Comparison of ENCODE assay signal across 13 cellular contexts in genomic region chr10:122333037-122333436, GRCh38. TPM values are rescaled to one million over a fixed set of nuclear protein-coding genes. Genes with fewer than 3 reads are reported as not detected.
DNase-seq lines count a peak whose midpoint lies in the region; ATAC-seq, FAIRE-seq and TF ChIP-seq lines count a peak whose summit lies in the region.
"Had no signal": no experiment of that assay in that cellular context is flagged by ENCODE, and none has a peak within 500 bp of the region (broad histone marks: within the 10 kb centered on the region; RNA-seq: fewer than 3 reads in every experiment).

No MANE protein-coding gene starts in this region.

- FAIRE-seq in H54 (lab: Jason Lieb, UNC), result no peak
- FAIRE-seq: GM18507 had no signal

- DNase-seq in ELR (ENCODE audit: low read depth), result peak; percentile 23
- DNase-seq in RPMI7951 (ENCODE audit: low read depth), result peak; percentile 12
- no peak for DNase-seq in left colon
- DNase-seq in H54 (ENCODE audit: insufficient read length, low spot score), result no peak
- DNase-seq: activated effector memory CD4-positive, alpha-beta T cell treated with anti-CD3 and anti-CD28 coated beads, Interleukin-2, amount 50 U/mL, for 16 hours; endodermal cell; kidney glomerular epithelial cell; NK-92 treated with Interleukin-12 subunit alpha and Interleukin-12 subunit beta, amount 100 ng/mL, for 24 hours; psoas muscle had no signal

- ATAC-seq in GM19463 (IDR thresholded peaks at IDR 0.05; ENCODE audit: unreplicated experiment), result peak; percentile 65
- ATAC-seq in left colon, result peak; percentile 43
- ATAC-seq in GM19328 (IDR thresholded peaks at IDR 0.05; ENCODE audit: unreplicated experiment), result no peak
- no peak for ATAC-seq in HG03039 (IDR thresholded peaks at IDR 0.05; ENCODE audit: unreplicated experiment)
- ATAC-seq: psoas muscle had no signal

- intact Hi-C loops in left colon (cut with DNase I, micrococcal nuclease), result no loop called here

- TF ChIP-seq POLR2A in H54 (IDR thresholded peaks at IDR 0.05; ENCODE audit: low read depth, low read length), result no peak

RNA-seq across cellular contexts. Expression of gene PLEKHA1, which starts 41.5 kb away (rescaled TPM):
- total RNA-seq in RPMI7951 (2014; rRNA removed; shearing (Covaris generic)), result 10.0 and 15.8 TPM in 2 replicates
- total RNA-seq in left colon, result 10 to 100 TPM; 41.5 to 49.2 TPM

Comparison
In these comparisons a context has a peak if more than half of its experiments do, and no peak if none do; other contexts are left out.
1. DNase-seq: peak in ELR (single experiment) and RPMI7951 (single experiment); none in left colon (0 of 2) and H54 (single experiment).
2. ATAC-seq: peak in GM19463 (single experiment) and left colon (single experiment); none in GM19328 (single experiment) and HG03039 (single experiment).